Comparison of ENCODE assay signal across 14 cellular contexts in the genomic region with DNA sequence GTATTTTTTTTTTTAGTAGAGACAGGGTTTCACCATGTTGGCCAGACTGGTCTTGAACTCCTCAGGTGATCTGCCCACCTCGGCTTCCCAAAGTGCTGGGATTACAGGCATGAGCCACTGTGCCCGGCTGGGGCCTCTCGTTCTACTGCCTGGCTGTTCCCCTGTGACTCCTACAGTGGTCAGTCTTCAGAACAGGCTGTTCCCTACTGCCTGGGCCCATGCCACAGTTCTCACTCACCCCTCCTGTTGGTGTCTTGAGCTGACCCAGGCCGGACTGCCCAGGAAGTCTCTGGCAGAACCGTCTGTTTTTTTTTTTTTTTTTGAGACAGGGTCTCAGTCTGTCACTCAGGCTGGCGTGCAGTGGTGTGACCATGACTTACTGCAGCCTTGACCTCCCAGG. TPM values are rescaled to one million over a fixed set of nuclear protein-coding genes. Genes with fewer than 3 reads are reported as not detected.
"Had no signal": no experiment of that assay in that cellular context is flagged by ENCODE, and none has a peak within 500 bp of the region (broad histone marks: within the 10 kb centered on the region; RNA-seq: fewer than 3 reads in every experiment).

No MANE protein-coding gene starts in this region.

- H3K27me3 ChIP-seq: dorsolateral prefrontal cortex, left lung, neutrophil had no signal

- H3K9me3 ChIP-seq: left lung, neutrophil had no signal

- H3K4me1 Mint-ChIP-seq: mesothelial cell of epicardium had no signal

- H3K4me3 ChIP-seq: dorsolateral prefrontal cortex, left lung had no signal

- DNase-seq: activated CD4-positive, alpha-beta T cell treated with anti-CD3 and anti-CD28 coated beads, Interleukin-2, amount 50 U/mL, for 1 hour; activated effector memory CD4-positive, alpha-beta T cell treated with Interleukin-2 at 50 U/mL for 16 hours; dorsolateral prefrontal cortex; left lung; naive thymus-derived CD4-positive, alpha-beta T cell; SHP77; stimulated activated CD4-positive, alpha-beta T cell treated with anti-CD3 and anti-CD28 coated beads, Interleukin-2, amount 100 ng/mL, for 48 hours; stimulated activated CD8-positive, alpha-beta memory T cell treated with anti-CD3 and anti-CD28 coated beads, Interleukin-4, amount 100 ng/mL, for 48 hours had no signal

- H3K27me3 Mint-ChIP-seq: activated naive CD8-positive, alpha-beta T cell; naive thymus-derived CD4-positive, alpha-beta T cell; progenitor cell of endocrine pancreas; stimulated activated naive CD8-positive, alpha-beta T cell treated with anti-CD3 and anti-CD28 coated beads, Interleukin-15, Interleukin-2, amounts not matched to agents 100 ng/mL and 50 ng/mL, for 24 hours had no signal

- H3K36me3 Mint-ChIP-seq: activated naive CD8-positive, alpha-beta T cell had no signal

- H3K27ac Mint-ChIP-seq: activated naive CD8-positive, alpha-beta T cell; mesothelial cell of epicardium; stimulated activated naive CD8-positive, alpha-beta T cell treated with anti-CD3 and anti-CD28 coated beads, Interleukin-15, Interleukin-2, amounts not matched to agents 100 ng/mL and 50 ng/mL, for 24 hours had no signal

- H3K4me3 Mint-ChIP-seq: activated naive CD8-positive, alpha-beta T cell; mesothelial cell of epicardium; naive thymus-derived CD4-positive, alpha-beta T cell; stimulated activated naive CD8-positive, alpha-beta T cell treated with anti-CD3 and anti-CD28 coated beads, Interleukin-15, Interleukin-2, amounts not matched to agents 100 ng/mL and 50 ng/mL, for 24 hours had no signal

- H3K27ac ChIP-seq: neutrophil had no signal

- H3K9me3 Mint-ChIP-seq: mesothelial cell of epicardium; stimulated activated naive CD8-positive, alpha-beta T cell treated with anti-CD3 and anti-CD28 coated beads, Interleukin-15, Interleukin-2, amounts not matched to agents 100 ng/mL and 50 ng/mL, for 24 hours had no signal

- ATAC-seq: left lung; naive thymus-derived CD4-positive, alpha-beta T cell had no signal

RNA-seq across cellular contexts. Expression of a gene that starts 23.2 kb away (rescaled TPM):
- total RNA-seq: cerebellum had no signal
